8 cellular contexts compared by ENCODE assay signal in genomic region chr9:95852059-95853032, GRCh38. TPM values are rescaled to one million over a fixed set of nuclear protein-coding genes. Genes with fewer than 3 reads are reported as not detected.
DNase-seq lines count a peak whose midpoint lies in the region; ATAC-seq, FAIRE-seq and TF ChIP-seq lines count a peak whose summit lies in the region.

No MANE protein-coding gene starts in this region.

- no TSS peak for BruUV-seq in K562 (replicated peaks; lab: Mats Ljungman, UMichigan)

- H3K4me1 ChIP-seq in K562 (replicated peaks in 1 of 2; ENCODE audit: control insufficient read depth in 2 of 2, insufficient read depth in 2 of 2, low read length in 2 of 2) (peaks cover 0 to 7% of the 10 kb centered on the region in 2 experiments; a peak in 3 of 5 replicates), BE2C (peaks cover 21% of the 10 kb centered on the region)

- no peaks in the 10 kb centered on the region for H3K9me3 ChIP-seq in K562 (replicated peaks; ENCODE audit: control insufficient read depth, insufficient read depth, low read depth, low read length)
- no peaks in the 10 kb centered on the region for H3K9me3 ChIP-seq in BE2C

- WGBS in K562 (ENCODE audit: insufficient coverage, low coverage, missing lambda C conversion rate) = 11% methylated on average over 7 of the region's 7 CpGs

- intact Hi-C loops in K562 (cut with micrococcal nuclease) = no loop called here

- FAIRE-seq in K562 (lab: Jason Lieb, UNC) = peak; percentile 92

- in situ Hi-C loops in K562 (cut with MboI) = no loop called here

- no peaks in the 10 kb centered on the region for H3K27me3 ChIP-seq in K562 (ENCODE audit: control insufficient read depth in 2 of 2, insufficient read depth in 2 of 2, low read length in 2 of 2)
- no peaks in the 10 kb centered on the region for H3K27me3 ChIP-seq in BE2C

- H3K79me2 ChIP-seq in K562 (ENCODE audit: control insufficient read depth, insufficient read depth, low read length) = no peaks in the 10 kb centered on the region

- no peaks in the 10 kb centered on the region for H4K20me1 ChIP-seq in K562 (replicated peaks; ENCODE audit: control insufficient read depth, insufficient read depth, low read length)

- H3K36me3 ChIP-seq in K562 (ENCODE audit: control insufficient read depth, insufficient read depth, low read length) (no peaks in the 10 kb centered on the region), BE2C (no peaks in the 10 kb centered on the region)

- TF ChIP-seq CTCF in GM12875 (IDR thresholded peaks at IDR 0.05; ENCODE audit: borderline replicate concordance, insufficient read depth, low read depth, low read length) = no peak
- TF ChIP-seq CTCF in GM20000 (IDR thresholded peaks at IDR 0.05; ENCODE audit: extremely low read depth, missing control alignments) = no peak
- no peak for TF ChIP-seq CTCF in K562 (IDR thresholded peaks at IDR 0.05 in 2 of 3, conservative IDR thresholded peaks at IDR 0.05 in 1 of 3; ENCODE audit: insufficient read depth in 2 of 3, low read depth in 1 of 3, low read length in 3 of 3)
- TF ChIP-seq CTCF in BE2C (IDR thresholded peaks at IDR 0.05; ENCODE audit: low read depth, low read length) = no peak

- TF ChIP-seq POLR2A in K562 (conservative IDR thresholded peaks at IDR 0.05) = no peak

- no peak for TF ChIP-seq RAD21 in K562 (CRISPR knock-in tag; conservative IDR thresholded peaks at IDR 0.05 in 1 of 2, IDR thresholded peaks at IDR 0.05 in 1 of 2)

- peak; percentile 97 for ATAC-seq in HG03460 (IDR thresholded peaks at IDR 0.05; ENCODE audit: unreplicated experiment)
- peak; percentile 61; the same call in 2 of the 3 replicates for ATAC-seq in K562

- peak overlapping the region in 1 of 2 experiments; percentile 24; a peak in 1 of 4 replicates for H3K9ac ChIP-seq in K562 (ENCODE audit: insufficient read depth in 1 of 2, low read depth in 2 of 2, low read length in 2 of 2)

- H3K27ac ChIP-seq in K562 (ENCODE audit: extremely low read depth, low read depth, low read length) = peak overlapping the region; percentile 50; the same call in 2 of the 3 replicates

- DNase-seq in GM20000 (ENCODE audit: low spot score) (peak; percentile 68), K562 (ENCODE audit: extremely low read depth in 1 of 4, low spot score in 3 of 4) (peak in 3 of 4 experiments; percentile 11 to 61 (median 38)), BE2C (no peak), NK-92 (lab: John Stamatoyannopoulos, UW; ENCODE audit: unreplicated experiment) (no peak), NCI-H2227 (lab: John Stamatoyannopoulos, UW; ENCODE audit: unreplicated experiment) (no peak), hepatic stellate cell (ENCODE audit: low spot score) (no peak)

- peak overlapping the region; percentile 62 for H3K4me2 ChIP-seq in K562 (ENCODE audit: insufficient read depth, low read length)

- no peaks in the 10 kb centered on the region for H3K9me1 ChIP-seq in K562 (ENCODE audit: control insufficient read depth, insufficient read depth, low read length)

- CTCF ChIA-PET in K562 (lab: Yijun Ruan, JAX; ENCODE audit: low intra/inter-chr PET ratio) = no interaction called here

- peak overlapping the region; percentile 47 for H3K4me3 ChIP-seq in GM12875 (ENCODE audit: low read depth, low read length)
- no peak overlapping the region for H3K4me3 ChIP-seq in K562
- no peak overlapping the region for H3K4me3 ChIP-seq in BE2C (ENCODE audit: low read depth, low read length)

- POLR2A ChIA-PET in K562 (lab: Yijun Ruan, JAX) = interaction anchor here (0.7 to 1.6 kb wide), 4 partner anchors 9 to 843 kb away, joined by 3 to 6 read pairs (median 4); no protein-coding TSS in a partner anchor

- H2AFZ ChIP-seq in K562 (ENCODE audit: low read depth, low read length) = peak overlapping the region; percentile 81

- no peak for TF ChIP-seq EP300 in K562 (IDR thresholded peaks at IDR 0.05; ENCODE audit: low read length)

TF ChIP-seq in K562, 482 proteins besides CTCF, POLR2A, EP300 and RAD21 (continues in another document):
- peak; percentile 1 for TF ChIP-seq FOS (IDR thresholded peaks at IDR 0.05; ENCODE audit: extremely low read depth, insufficient read length)
- TF ChIP-seq ZFP91 (CRISPR knock-in tag; IDR thresholded peaks at IDR 0.05) = no peak
- TF ChIP-seq MAFF (IDR thresholded peaks at IDR 0.05; ENCODE audit: low read length) = peak; percentile 41; the same call in 1 of the 2 replicates
- no peak for TF ChIP-seq ZBTB2 (IDR thresholded peaks at IDR 0.05)
- peak; percentile 60; the same call in 1 of the 2 replicates for TF ChIP-seq MAFK (IDR thresholded peaks at IDR 0.05; ENCODE audit: low read length)
- TF ChIP-seq MEIS2 (IDR thresholded peaks at IDR 0.05; ENCODE audit: partially characterized antibody) = peak; percentile 76
- peak; percentile 83 for TF ChIP-seq ZNF316 (IDR thresholded peaks at IDR 0.05)
- TF ChIP-seq FOSL1 (tag; conservative IDR thresholded peaks at IDR 0.05) = peak; percentile 90
- peak; percentile 85 for TF ChIP-seq PRDM10 (IDR thresholded peaks at IDR 0.05; ENCODE audit: partially characterized antibody)
- TF ChIP-seq EHMT2 (IDR thresholded peaks at IDR 0.05) = peak; percentile 90

RNA-seq across cellular contexts. Expression of gene ERCC6L2, which starts 23.1 kb away (rescaled TPM):
- 30.3 and 108 TPM in 2 replicates for total RNA-seq in K562 (2011; cell fraction: chromatin; rRNA removed; ENCODE audit: low replicate concordance)
- 18.2 and 29.2 TPM in 2 replicates for total RNA-seq in K562 (2011; cell fraction: nucleolus; rRNA removed)
- 45.3 and 47.3 TPM in 2 replicates for total RNA-seq in K562 (2011; cell fraction: nucleoplasm; rRNA removed)
- 32.9 and 35.1 TPM in 2 replicates for total RNA-seq in K562 (2014; rRNA removed)
- 42.8 and 50.0 TPM in 2 replicates for total RNA-seq in K562 (2014; rRNA removed; fragmentation: Illumina TruSeq; extraction: Trizol)
- 39.9 and 40.9 TPM in 2 replicates for total RNA-seq in K562 (2015; rRNA removed; fragmentation: Illumina TruSeq; extraction: Trizol)
- total RNA-seq in K562 (2021) = 26.7 and 31.6 TPM in 2 replicates
- 19.1 and 23.6 TPM in 2 replicates for polyA plus RNA-seq in K562 (2011; rRNA removed)
- polyA plus RNA-seq in K562 (2011; cell fraction: cytosol; rRNA removed) = 7.0 and 8.8 TPM in 2 replicates
- 21.6 and 26.0 TPM in 2 replicates for polyA plus RNA-seq in K562 (2011; cell fraction: nucleus; rRNA removed)
- polyA plus RNA-seq in K562 (2012) = 12.3 and 12.9 TPM in 2 replicates
- polyA plus RNA-seq in K562 (2014; fragmentation: Illumina TruSeq; extraction: Trizol) = 16.4 and 21.7 TPM in 2 replicates
- polyA plus RNA-seq in K562 (2014; fragmentation: Nextera tagmentation; extraction: Ambion mirVana) = 1 to 10 TPM; 7.8 to 9.6 TPM
- 13.8 and 14.4 TPM in 2 replicates for polyA plus RNA-seq in K562 (2014; rRNA removed)
- 130 and 141 TPM in 2 replicates for polyA minus RNA-seq in K562 (2011; rRNA and poly(A)+ RNA removed)
- polyA minus RNA-seq in K562 (2011; cell fraction: cytosol; rRNA and poly(A)+ RNA removed) = 31.3 and 32.4 TPM in 2 replicates
- 66.0 and 111 TPM in 2 replicates for polyA minus RNA-seq in K562 (2011; cell fraction: nucleus; rRNA and poly(A)+ RNA removed)
- polyA plus RNA-seq in BE2C (2012; ENCODE audit: insufficient read depth, insufficient read length, low read depth) = 9.9 TPM

Comparison
In these comparisons a context has a peak if more than half of its experiments do, and no peak if none do; other contexts are left out.
1. DNase-seq: peak in GM20000 (single experiment) and K562 (3 of 4); none in BE2C (single experiment), NK-92 (single experiment), NCI-H2227 (single experiment) and hepatic stellate cell (single experiment).